ENCODE assay signal across 8 cellular contexts in genomic region chr1:16351449-16351993, GRCh38. TPM values are rescaled to one million over a fixed set of nuclear protein-coding genes. Genes with fewer than 3 reads are reported as not detected.
DNase-seq lines count a peak whose midpoint lies in the region; ATAC-seq, FAIRE-seq and TF ChIP-seq lines count a peak whose summit lies in the region.

No MANE protein-coding gene starts in this region.

- in situ Hi-C loops in GM12878 (cut with MboI), result no loop called here

- TF ChIP-seq CTCF in Caco-2 (IDR thresholded peaks at IDR 0.05; ENCODE audit: insufficient read depth in 1 of 2, low read depth in 1 of 2, low read length in 1 of 2, severe bottlenecking in 1 of 2, unreplicated experiment in 1 of 2), result no peak
- no peak for TF ChIP-seq CTCF in LNCaP clone FGC (IDR thresholded peaks at IDR 0.05; ENCODE audit: control insufficient read depth, extremely low read depth, insufficient read depth)
- TF ChIP-seq CTCF in GM12878 (IDR thresholded peaks at IDR 0.05 in 2 of 3, conservative IDR thresholded peaks at IDR 0.05 in 1 of 3; ENCODE audit: control insufficient read depth in 2 of 3, extremely low read depth in 1 of 3, insufficient read depth in 1 of 3, low read depth in 3 of 3, low read length in 3 of 3), result no peak
- TF ChIP-seq CTCF in kidney epithelial cell (IDR thresholded peaks at IDR 0.05; ENCODE audit: insufficient read depth, low read length, poor library complexity, severe bottlenecking), result no peak
- TF ChIP-seq CTCF in omental fat pad (IDR thresholded peaks at IDR 0.05), result no peak

- WGBS in GM12878 (ENCODE audit: insufficient coverage, insufficient replicate concordance, low lambda C conversion rate, missing lambda C conversion rate), result under 1% methylated on average over 20 of the region's 20 CpGs

- no peak for TF ChIP-seq EP300 in GM12878 (IDR thresholded peaks at IDR 0.05; ENCODE audit: borderline replicate concordance in 1 of 2, control insufficient read depth in 1 of 2, low read depth in 2 of 2, low read length in 2 of 2)

- H3K4me1 ChIP-seq in Caco-2 (peaks cover 14% of the 10 kb centered on the region; the same call in 1 of the 2 replicates), GM12878 (ENCODE audit: control insufficient read depth, insufficient read depth, low read length) (0 out of 2 replicates have a peak, but pooled peaks cover 4% of the 10 kb centered on the region)

- no peak for TF ChIP-seq RAD21 in GM12878 (IDR thresholded peaks at IDR 0.05; ENCODE audit: insufficient read depth, low read depth, low read length)

- no peaks in the 10 kb centered on the region for H3K27me3 Mint-ChIP-seq in Caco-2 (ENCODE audit: insufficient read depth, unreplicated experiment)
- no peaks in the 10 kb centered on the region for H3K27me3 Mint-ChIP-seq in stimulated activated naive CD8-positive, alpha-beta T cell treated with anti-CD3 and anti-CD28 coated beads, Interleukin-15, amount 100 ng/mL, for 72 hours

- BruUV-seq in Caco-2 (replicated peaks; lab: Mats Ljungman, UMichigan) (TSS peak; percentile 50), GM12878 (replicated peaks; lab: Mats Ljungman, UMichigan) (no TSS peak)

- H3K36me3 Mint-ChIP-seq in Caco-2 (ENCODE audit: insufficient read depth, unreplicated experiment), result no peaks in the 10 kb centered on the region

- POLR2A ChIA-PET in Caco-2 (lab: Charles Lee), result interaction anchor here (0.5 to 0.6 kb wide), 3 partner anchors 134 to 207 kb away, joined by 3 to 4 read pairs (median 4); no protein-coding TSS in a partner anchor
- POLR2A ChIA-PET in GM12878 (lab: Charles Lee), result interaction anchor here (0.7 to 4.1 kb wide), 6 partner anchors 12 to 57 kb away, joined by 3 to 21 read pairs (median 4); partner anchors contain the start of gene SZRD1

- no peaks in the 10 kb centered on the region for H3K4me1 Mint-ChIP-seq in Caco-2 (ENCODE audit: low read depth, unreplicated experiment)
- H3K4me1 Mint-ChIP-seq in stimulated activated naive CD8-positive, alpha-beta T cell treated with anti-CD3 and anti-CD28 coated beads, Interleukin-15, amount 100 ng/mL, for 72 hours, result peaks cover 27% of the 10 kb centered on the region

- H3K36me3 ChIP-seq in Caco-2 (ENCODE audit: control insufficient read depth, insufficient read depth, low read length) (no peaks in the 10 kb centered on the region), GM12878 (ENCODE audit: control insufficient read depth in 2 of 2, insufficient read depth in 2 of 2, low read length in 1 of 2) (no peaks in the 10 kb centered on the region), kidney epithelial cell (ENCODE audit: control insufficient read depth, insufficient read depth, low read length) (no peaks in the 10 kb centered on the region)

- H3K4me3 Mint-ChIP-seq in Caco-2 (ENCODE audit: unreplicated experiment), result peak overlapping the region; percentile 84
- peak overlapping the region; percentile 93 to 97 for H3K4me3 Mint-ChIP-seq in stimulated activated naive CD8-positive, alpha-beta T cell treated with anti-CD3 and anti-CD28 coated beads, Interleukin-15, amount 100 ng/mL, for 72 hours

- no peak for FAIRE-seq in GM12878 (lab: Jason Lieb, UNC)

- TF ChIP-seq POLR2A in GM12878 (IDR thresholded peaks at IDR 0.05; ENCODE audit: low read depth, low read length), result no peak

- H3K9me3 Mint-ChIP-seq in Caco-2 (ENCODE audit: unreplicated experiment), result no peaks in the 10 kb centered on the region
- no peaks in the 10 kb centered on the region for H3K9me3 Mint-ChIP-seq in stimulated activated naive CD8-positive, alpha-beta T cell treated with anti-CD3 and anti-CD28 coated beads, Interleukin-15, amount 100 ng/mL, for 72 hours

- DNase-seq in Caco-2 (no peak), LNCaP clone FGC (ENCODE audit: low read depth) (no peak), GM12878 (ENCODE audit: low read depth, low spot score) (no peak), kidney epithelial cell (ENCODE audit: low read depth) (no peak), omental fat pad (ENCODE audit: low spot score) (no peak)
- no peak for DNase-seq in stimulated activated naive CD8-positive, alpha-beta T cell treated with anti-CD3 and anti-CD28 coated beads, Interleukin-15, amount 100 ng/mL, for 72 hours

- intact Hi-C loops in Caco-2 (cut with micrococcal nuclease; ENCODE audit: unreplicated experiment) (no loop called here), GM12878 (cut with micrococcal nuclease; ENCODE audit: unreplicated experiment) (no loop called here)

- peak overlapping the region; percentile 76 for H3K27ac Mint-ChIP-seq in Caco-2 (ENCODE audit: unreplicated experiment)
- peak overlapping the region; percentile 90 to 96 for H3K27ac Mint-ChIP-seq in stimulated activated naive CD8-positive, alpha-beta T cell treated with anti-CD3 and anti-CD28 coated beads, Interleukin-15, amount 100 ng/mL, for 72 hours

- ATAC-seq in GM12878 (no peak), HG02973 (IDR thresholded peaks at IDR 0.05; ENCODE audit: unreplicated experiment) (no peak), omental fat pad (ENCODE audit: low FRiP score) (no peak), GM21526 (IDR thresholded peaks at IDR 0.05; ENCODE audit: low FRiP score, unreplicated experiment) (no peak)
- ATAC-seq in stimulated activated naive CD8-positive, alpha-beta T cell treated with anti-CD3 and anti-CD28 coated beads, Interleukin-15, amount 100 ng/mL, for 72 hours, result no peak

- H3K27ac ChIP-seq in GM12878 (ENCODE audit: control insufficient read depth, insufficient read depth), result peak overlapping the region; percentile 84

- H3K9me3 ChIP-seq in Caco-2 (no peaks in the 10 kb centered on the region), GM12878 (replicated peaks; ENCODE audit: control insufficient read depth, insufficient read depth, low read length) (no peaks in the 10 kb centered on the region)

- H4K20me1 ChIP-seq in GM12878 (ENCODE audit: control insufficient read depth, insufficient read depth), result no peaks in the 10 kb centered on the region; the same call in 1 of the 2 replicates

- RAD21 ChIA-PET in GM12878 (lab: Charles Lee; ENCODE audit: unreplicated experiment), result interaction anchor here (3.9 kb wide), 1 partner anchor 13 kb away, joined by 31 read pairs; no protein-coding TSS in a partner anchor

- SMC1A ChIA-PET in GM12878 (lab: Charles Lee; ENCODE audit: uncharacterized antibody, unreplicated experiment), result interaction anchor here (0.8 to 5.6 kb wide), 6 partner anchors 8 to 89 kb away, joined by 3 to 43 read pairs (median 4); partner anchors contain the start of genes NECAP2 and SZRD1

- CTCF ChIA-PET in Caco-2 (lab: Charles Lee), result interaction anchor here (0.6 to 1.7 kb wide), 3 partner anchors 12 to 16 kb away, joined by 3 to 12 read pairs (median 4); partner anchors contain the start of gene SZRD1
- CTCF ChIA-PET in GM12878 (lab: Yijun Ruan, JAX), result interaction anchor here (0.7 to 5.0 kb wide), 9 partner anchors 13 to 272 kb away, joined by 3 to 85 read pairs (median 4); no protein-coding TSS in a partner anchor

- H3K9ac ChIP-seq in GM12878 (ENCODE audit: control insufficient read depth, insufficient read depth, low read length), result peak overlapping the region; percentile 87

- H3K4me3 ChIP-seq in Caco-2 (ENCODE audit: low read depth, low read length) (peak overlapping the region; percentile 66), LNCaP clone FGC (ENCODE audit: low read depth, low read length) (peak overlapping the region; percentile 75), GM12878 (peak overlapping the region; percentile 93), kidney epithelial cell (ENCODE audit: low read depth, low read length) (peak overlapping the region; percentile 99)

- no peaks in the 10 kb centered on the region for H3K27me3 ChIP-seq in Caco-2 (replicated peaks; ENCODE audit: control insufficient read depth, insufficient read depth, low read length)
- H3K27me3 ChIP-seq in GM12878 (replicated peaks in 1 of 2; ENCODE audit: control insufficient read depth in 2 of 2, insufficient read depth in 2 of 2, low read length in 1 of 2), result no peaks in the 10 kb centered on the region
- no peaks in the 10 kb centered on the region for H3K27me3 ChIP-seq in kidney epithelial cell (ENCODE audit: control insufficient read depth, insufficient read depth, low read length)

- peak overlapping the region; percentile 64 for H3K4me2 ChIP-seq in GM12878 (ENCODE audit: control insufficient read depth, insufficient read depth)

- H3K79me2 ChIP-seq in GM12878 (ENCODE audit: control insufficient read depth, insufficient read depth, low read length), result peaks cover 54% of the 10 kb centered on the region

- peak overlapping the region; percentile 96 for H2AFZ ChIP-seq in GM12878 (ENCODE audit: control insufficient read depth, low read depth, low read length)

RNA-seq across cellular contexts. Expression of gene FBXO42, which starts 0.8 kb away (rescaled TPM):
- 11.3 TPM in 2 replicates for total RNA-seq in Caco-2 (2022)
- total RNA-seq in GM12878 (2013; cell fraction: nucleolus; rRNA removed), result 65.2 and 68.2 TPM in 2 replicates
- 11.6 and 13.2 TPM in 2 replicates for total RNA-seq in GM12878 (2014; rRNA removed)
- 9.9 and 10.5 TPM in 2 replicates for total RNA-seq in GM12878 (2014; rRNA removed; fragmentation: Illumina TruSeq; extraction: Trizol)
- 13.2 and 15.5 TPM in 2 replicates for total RNA-seq in GM12878 (2021)
- 7.5 TPM for polyA plus RNA-seq in GM12878 (2011; ENCODE audit: low read depth)
- polyA plus RNA-seq in GM12878 (2011; rRNA removed), result 16.1 and 23.8 TPM in 2 replicates
- 24.7 and 31.1 TPM in 2 replicates for polyA plus RNA-seq in GM12878 (2011; cell fraction: cytosol; rRNA removed)
- polyA plus RNA-seq in GM12878 (2011; cell fraction: nucleus; rRNA removed), result 33.4 and 48.5 TPM in 2 replicates
- 10.0 and 16.2 TPM in 2 replicates for polyA plus RNA-seq in GM12878 (2012)
- 10.2 and 15.0 TPM in 2 replicates for polyA plus RNA-seq in GM12878 (2014; fragmentation: Illumina TruSeq; extraction: Trizol)
- polyA plus RNA-seq in GM12878 (2014; fragmentation: Nextera tagmentation; extraction: Ambion mirVana), result 1 to 10 TPM; 6.1 to 6.2 TPM
- 16.8 and 17.0 TPM in 2 replicates for polyA plus RNA-seq in GM12878 (2014; rRNA removed)
- polyA plus RNA-seq in GM12878 (2016; fragmentation: Nextera tagmentation; extraction: Ambion mirVana), result 10 to 100 TPM; 16.8 to 19.0 TPM
- polyA minus RNA-seq in GM12878 (2011; rRNA and poly(A)+ RNA removed), result 30.0 and 30.9 TPM in 2 replicates
- 6.1 and 9.3 TPM in 2 replicates for polyA minus RNA-seq in GM12878 (2011; cell fraction: cytosol; rRNA and poly(A)+ RNA removed)
- polyA minus RNA-seq in GM12878 (2011; cell fraction: nucleus; rRNA and poly(A)+ RNA removed), result 12.5 and 17.8 TPM in 2 replicates
- 11.9 and 18.9 TPM in 2 replicates for total RNA-seq in kidney epithelial cell
- 10 to 100 TPM; 16.1 to 29.8 (median 19.2) TPM for total RNA-seq in omental fat pad

RNA-seq across cellular contexts. Expression of gene SZRD1, which starts 15.5 kb away (rescaled TPM):
- total RNA-seq in Caco-2 (2022) (93.8 and 98.7 TPM in 2 replicates), GM12878 (2014; rRNA removed) (110 and 114 TPM in 2 replicates), GM12878 (2014; rRNA removed; fragmentation: Illumina TruSeq; extraction: Trizol) (95.7 and 99.0 TPM in 2 replicates), GM12878 (2021) (207 and 213 TPM in 2 replicates), kidney epithelial cell (96.0 and 108 TPM in 2 replicates), omental fat pad (10 to 100 TPM; 73.1 to 80.5 (median 77.7) TPM)
- total RNA-seq in GM12878 (2013; cell fraction: nucleolus; rRNA removed), result 30.7 and 31.8 TPM in 2 replicates
- 69.2 TPM for polyA plus RNA-seq in GM12878 (2011; ENCODE audit: low read depth)
- polyA plus RNA-seq in GM12878 (2011; rRNA removed) (93.8 and 132 TPM in 2 replicates), GM12878 (2014; fragmentation: Illumina TruSeq; extraction: Trizol) (77.8 and 158 TPM in 2 replicates), GM12878 (2014; fragmentation: Nextera tagmentation; extraction: Ambion mirVana) (10 to 100 TPM in 1 of 2 experiments, 1 to 10 TPM in 1; 5.6 to 14.7 TPM), GM12878 (2014; rRNA removed) (157 and 182 TPM in 2 replicates), GM12878 (2016; fragmentation: Nextera tagmentation; extraction: Ambion mirVana) (100 to 1,000 TPM; 106 to 113 TPM)
- 229 and 233 TPM in 2 replicates for polyA plus RNA-seq in GM12878 (2011; cell fraction: cytosol; rRNA removed)
- 92.8 and 95.5 TPM in 2 replicates for polyA plus RNA-seq in GM12878 (2011; cell fraction: nucleus; rRNA removed)
- polyA plus RNA-seq in GM12878 (2012), result 98.4 and 98.9 TPM in 2 replicates
- polyA minus RNA-seq in GM12878 (2011; rRNA and poly(A)+ RNA removed), result 70.2 and 111 TPM in 2 replicates
- polyA minus RNA-seq in GM12878 (2011; cell fraction: cytosol; rRNA and poly(A)+ RNA removed), result 55.7 and 58.5 TPM in 2 replicates
- polyA minus RNA-seq in GM12878 (2011; cell fraction: nucleus; rRNA and poly(A)+ RNA removed), result 15.0 and 24.8 TPM in 2 replicates
